8 cellular contexts compared by ENCODE assay signal in genomic region chr5:123813937-123814624, GRCh38.
DNase-seq lines count a peak whose midpoint lies in the region; ATAC-seq, FAIRE-seq and TF ChIP-seq lines count a peak whose summit lies in the region.

No MANE protein-coding gene starts in this region.

- WGBS in right cardiac atrium = 26% methylated on average over 10 of the region's 10 CpGs
- WGBS in lower leg skin, 2 donors = 33 to 42% methylated on average over 10 of the region's 10 CpGs

- H4K20me1 ChIP-seq in Karpas-422 (ENCODE audit: insufficient read depth, low read depth, low read length) = no peaks in the 10 kb centered on the region

- H3K4me2 ChIP-seq in Karpas-422 (ENCODE audit: low read depth, low read length, poor library complexity, severe bottlenecking) = peak overlapping the region; percentile 68

- H3K4me1 ChIP-seq in Karpas-422 (ENCODE audit: low read length) = peaks cover 68% of the 10 kb centered on the region
- H3K4me1 ChIP-seq in right cardiac atrium (ENCODE audit: control insufficient read depth, insufficient read depth, low read length) = peaks cover 10% of the 10 kb centered on the region
- no peaks in the 10 kb centered on the region for H3K4me1 ChIP-seq in colonic mucosa

- H3K27ac ChIP-seq in Karpas-422 (ENCODE audit: low read length) (peak overlapping the region; percentile 96), right cardiac atrium (ENCODE audit: low read length) (peak overlapping the region; percentile 96), colonic mucosa (no peak overlapping the region)

- ATAC-seq in right cardiac atrium = peak; percentile 56 to 72
- ATAC-seq in activated CD4-positive, CD25-positive, alpha-beta regulatory T cell treated with anti-CD3 and anti-CD28 coated beads, Interleukin-2, amount 50 U/mL, for 24 hours = no peak

- no peaks in the 10 kb centered on the region for H3K79me2 ChIP-seq in Karpas-422 (ENCODE audit: low read length)

- no peaks in the 10 kb centered on the region for H3K27me3 ChIP-seq in Karpas-422 (ENCODE audit: low read length)
- no peaks in the 10 kb centered on the region for H3K27me3 ChIP-seq in right cardiac atrium (ENCODE audit: control insufficient read depth, insufficient read depth)
- no peaks in the 10 kb centered on the region for H3K27me3 ChIP-seq in colonic mucosa

- FAIRE-seq in D721Med (lab: Jason Lieb, UNC) = peak; percentile 79

- H2AFZ ChIP-seq in Karpas-422 (ENCODE audit: low read length) = peak overlapping the region; percentile 90

- no peak for TF ChIP-seq POLR2A in lower leg skin (IDR thresholded peaks at IDR 0.05)

- H3K9me2 ChIP-seq in Karpas-422 (replicated peaks; ENCODE audit: insufficient read depth, low read length) = no peaks in the 10 kb centered on the region

- TF ChIP-seq CTCF in D721Med (IDR thresholded peaks at IDR 0.05; ENCODE audit: insufficient read depth, missing control alignments) = no peak
- TF ChIP-seq CTCF in lower leg skin (IDR thresholded peaks at IDR 0.05) = no peak
- TF ChIP-seq CTCF in colonic mucosa (IDR thresholded peaks at IDR 0.05) = no peak

- peak overlapping the region; percentile 61 for H3K9ac ChIP-seq in Karpas-422 (ENCODE audit: low read length)
- H3K9ac ChIP-seq in colonic mucosa (ENCODE audit: low read depth in 2 of 2, low read length in 2 of 2) = no peak overlapping the region

- H3K36me3 ChIP-seq in Karpas-422 (ENCODE audit: insufficient read depth, low read length) = no peaks in the 10 kb centered on the region
- no peaks in the 10 kb centered on the region for H3K36me3 ChIP-seq in colonic mucosa

- intact Hi-C loops in right cardiac atrium (cut with DNase I) = loop anchor here in 1 of 4 donors (10.0 kb wide), 1 partner anchor 51 kb away; no protein-coding TSS in a partner anchor
- intact Hi-C loops in lower leg skin (cut with DNase I; ENCODE audit: low total_unique reads) = no loop called here
- intact Hi-C loops in colonic mucosa (cut with DNase I) = no loop called here

- DNase-seq in D721Med (ENCODE audit: insufficient read length, low spot score) (no peak), Karpas-422 (peak; percentile 84), SK-N-DZ (ENCODE audit: low spot score) (peak; percentile 28), right cardiac atrium (no peak), Kasumi-1 (lab: John Stamatoyannopoulos, UW) (no peak), lower leg skin (ENCODE audit: low spot score in 2 of 2) (no peak), colonic mucosa (no peak)

- H3K4me3 ChIP-seq in Karpas-422 (ENCODE audit: low read length) (peak overlapping the region; percentile 40), right cardiac atrium (ENCODE audit: low read length) (no peak overlapping the region), lower leg skin (ENCODE audit: low read depth, poor library complexity, severe bottlenecking) (no peak overlapping the region), colonic mucosa (no peak overlapping the region)

- no peaks in the 10 kb centered on the region for H3K9me3 ChIP-seq in Karpas-422 (ENCODE audit: low read length)
- H3K9me3 ChIP-seq in right cardiac atrium (ENCODE audit: control insufficient read depth, low read length) = no peaks in the 10 kb centered on the region
- H3K9me3 ChIP-seq in colonic mucosa = no peaks in the 10 kb centered on the region

Comparison
In these comparisons a context has a peak if more than half of its experiments do, and no peak if none do; other contexts are left out.
1. DNase-seq: peak in Karpas-422 (single experiment) and SK-N-DZ (single experiment); none in D721Med (single experiment), right cardiac atrium (0 of 3), Kasumi-1 (0 of 2), lower leg skin (0 of 2) and colonic mucosa (single experiment).
2. ATAC-seq: peak in right cardiac atrium (2 of 2); none in activated CD4-positive, CD25-positive, alpha-beta regulatory T cell treated with anti-CD3 and anti-CD28 coated beads, Interleukin-2, amount 50 U/mL, for 24 hours (0 of 2).